ENCODE assay signal across 12 cellular contexts in genomic region chr10:16770646-16771045, GRCh38. TPM values are rescaled to one million over a fixed set of nuclear protein-coding genes. Genes with fewer than 3 reads are reported as not detected.
DNase-seq lines count a peak whose midpoint lies in the region; ATAC-seq lines count a peak whose summit lies in the region.
"Had no signal": no experiment of that assay in that cellular context is flagged by ENCODE, and none has a peak within 500 bp of the region (broad histone marks: within the 10 kb centered on the region; RNA-seq: fewer than 3 reads in every experiment).

No MANE protein-coding gene starts in this region.

- DNase-seq in cerebellum (ENCODE audit: low spot score) (peak; percentile 25), HPDE6-E6E7 (ENCODE audit: extremely low spot score) (no peak), cortex of kidney (lab: John Stamatoyannopoulos, UW) (no peak), AG08396 (ENCODE audit: low spot score) (no peak), NCI-H510A treated with DMSO at 0.1 percent for 48 hours (lab: John Stamatoyannopoulos, UW) (no peak)
- DNase-seq: activated effector memory CD4-positive, alpha-beta T cell treated with anti-CD3 and anti-CD28 coated beads, Interleukin-2, amount 50 U/mL, for 16 hours; naive thymus-derived CD8-positive, alpha-beta T cell; OCI-M1; testis had no signal

- peak; percentile 59 for ATAC-seq in GM18517 (IDR thresholded peaks at IDR 0.05; ENCODE audit: unreplicated experiment)
- peak; percentile 67 for ATAC-seq in GM21367 (IDR thresholded peaks at IDR 0.05; ENCODE audit: unreplicated experiment)
- ATAC-seq in HG03280 (IDR thresholded peaks at IDR 0.05; ENCODE audit: unreplicated experiment), result peak; percentile 52
- ATAC-seq: naive thymus-derived CD8-positive, alpha-beta T cell had no signal

RNA-seq across cellular contexts. Expression of gene RSU1, which starts 46.6 kb away (rescaled TPM):
- 21.1 TPM for total RNA-seq in cerebellum
